Comparison of ENCODE assay signal across 11 cellular contexts in genomic region chr7:156475666-156476065, GRCh38.
A peak's percentile ranks its signal among the peaks of the same experiment; 100 is the strongest.
DNase-seq lines count a peak whose midpoint lies in the region; ATAC-seq, FAIRE-seq and TF ChIP-seq lines count a peak whose summit lies in the region.
"Had no signal": no experiment of that assay in that cellular context is flagged by ENCODE, and none has a peak within 500 bp of the region (broad histone marks: within the 10 kb centered on the region; RNA-seq: fewer than 3 reads in every experiment).

No MANE protein-coding gene starts in this region.

- peak; percentile 13 for FAIRE-seq in bronchial epithelial cell (lab: Jason Lieb, UNC)

- ATAC-seq in left lobe of liver (peak; percentile 44), HG02642 (IDR thresholded peaks at IDR 0.05; ENCODE audit: poor library complexity, unreplicated experiment) (no peak), HG03439 (IDR thresholded peaks at IDR 0.05; ENCODE audit: unreplicated experiment) (no peak)

- peaks cover 19% of the 10 kb centered on the region for H3K4me1 Mint-ChIP-seq in HFFc6 (ENCODE audit: low read depth)

- H3K36me3 ChIP-seq in bronchial epithelial cell (ENCODE audit: control insufficient read depth, insufficient read depth, low read length): no peaks in the 10 kb centered on the region

- H3K4me3 Mint-ChIP-seq in HFFc6: no peak overlapping the region

- H3K36me3 Mint-ChIP-seq in HFFc6 (ENCODE audit: low read depth): no peaks in the 10 kb centered on the region; the same call in 1 of the 2 replicates

- no peaks in the 10 kb centered on the region for H3K27me3 ChIP-seq in bronchial epithelial cell (ENCODE audit: control insufficient read depth, insufficient read depth, low read length)
- H3K27me3 ChIP-seq: stomach had no signal

- H3K27ac Mint-ChIP-seq in HFFc6: peak overlapping the region; percentile 69; the same call in 1 of the 2 replicates

- DNase-seq in 8988T: peak; percentile 35
- peak; percentile 44 for DNase-seq in HFFc6
- peak; percentile 3 for DNase-seq in bronchial epithelial cell (ENCODE audit: low read depth)
- DNase-seq in left lobe of liver (ENCODE audit: low spot score): peak; percentile 40
- DNase-seq in activated naive CD4-positive, alpha-beta T cell treated with Interleukin-2 at 50 U/mL for 16 hours: no peak
- no peak for DNase-seq in NCI-H82 treated with DMSO at 0.1 percent for 48 hours (lab: John Stamatoyannopoulos, UW; ENCODE audit: unreplicated experiment)
- DNase-seq: Kasumi-1, SIG-M5, stomach had no signal

- peaks cover 27% of the 10 kb centered on the region for H3K9me3 Mint-ChIP-seq in HFFc6

- no peak for TF ChIP-seq CTCF in HFFc6 (IDR thresholded peaks at IDR 0.05)
- no peak for TF ChIP-seq CTCF in bronchial epithelial cell (IDR thresholded peaks at IDR 0.05; ENCODE audit: insufficient read depth, low read length, severe bottlenecking)

- H3K4me3 ChIP-seq in bronchial epithelial cell (ENCODE audit: low read depth, low read length): no peak overlapping the region
- H3K4me3 ChIP-seq: stomach had no signal

- peaks cover under 1% of the 10 kb centered on the region for H3K27me3 Mint-ChIP-seq in HFFc6 (ENCODE audit: insufficient read depth)

Comparison
In these comparisons a context has a peak if more than half of its experiments do, and no peak if none do; other contexts are left out.
1. DNase-seq: peak in 8988T (single experiment), HFFc6 (single experiment), bronchial epithelial cell (single experiment) and left lobe of liver (single experiment); none in activated naive CD4-positive, alpha-beta T cell treated with Interleukin-2 at 50 U/mL for 16 hours (single experiment) and NCI-H82 treated with DMSO at 0.1 percent for 48 hours (single experiment).